In genomic region chr7:130273081-130273699, GRCh38 we compare ENCODE assay signal across 1 cellular context.
TF ChIP-seq lines count a peak whose summit lies in the region.

No MANE protein-coding gene starts in this region.

TF ChIP-seq in HepG2, 621 proteins besides CTCF, POLR2A, EP300 and RAD21:
- TF ChIP-seq HDAC2 (CRISPR knock-in tag; IDR thresholded peaks at IDR 0.05) (no peak), CERS6 (CRISPR knock-in tag; IDR thresholded peaks at IDR 0.05) (no peak), IRF2 (CRISPR knock-in tag; IDR thresholded peaks at IDR 0.05) (no peak), RFX5 (IDR thresholded peaks at IDR 0.05; ENCODE audit: low read depth, low read length) (no peak), HIVEP1 (CRISPR knock-in tag; IDR thresholded peaks at IDR 0.05) (no peak), PLRG1 (conservative IDR thresholded peaks at IDR 0.05) (no peak), THAP7 (CRISPR knock-in tag; IDR thresholded peaks at IDR 0.05) (no peak), PLSCR1 (CRISPR knock-in tag; IDR thresholded peaks at IDR 0.05; ENCODE audit: borderline replicate concordance) (no peak), ZNF589 (CRISPR knock-in tag; conservative IDR thresholded peaks at IDR 0.05) (no peak), SSRP1 (CRISPR knock-in tag; IDR thresholded peaks at IDR 0.05) (no peak)
